In the genomic region with DNA sequence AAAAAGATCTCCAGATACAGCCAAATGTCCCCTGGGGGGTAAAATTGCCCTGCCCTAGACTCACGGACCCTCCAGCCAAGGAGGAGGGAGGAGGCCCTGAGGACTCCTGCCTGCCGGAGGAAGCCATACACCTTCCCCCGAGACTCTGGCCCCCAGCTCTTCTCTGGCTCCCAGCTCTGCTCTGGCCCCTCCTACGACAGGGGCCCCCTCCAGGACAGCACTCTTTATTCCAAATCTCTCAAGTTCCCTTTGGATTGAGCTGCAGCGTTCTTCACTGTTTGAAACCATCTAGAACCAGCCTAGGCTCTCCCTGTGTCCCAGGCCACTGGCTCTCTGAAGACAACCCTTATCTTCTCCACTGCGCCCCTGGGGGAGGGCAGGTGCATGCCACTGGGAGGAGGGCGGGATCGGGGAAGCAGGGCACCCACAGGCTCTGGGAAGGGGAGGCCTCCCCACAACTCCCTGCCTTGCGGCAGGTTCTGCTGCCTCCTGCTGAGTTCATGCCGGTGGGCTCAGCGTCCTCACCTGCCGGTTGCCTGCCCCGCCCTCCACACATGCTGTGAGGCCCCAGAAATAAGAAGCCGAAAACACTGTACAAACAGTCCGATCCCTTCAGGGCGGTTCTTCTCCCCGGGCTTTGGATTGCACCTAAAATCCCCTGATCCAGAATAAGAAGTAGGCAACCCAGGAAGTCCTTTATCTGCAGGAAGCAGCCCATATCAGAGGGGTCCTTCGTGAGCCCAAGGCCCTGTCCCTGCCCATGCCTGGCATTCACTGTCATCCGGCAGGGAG, we compare ENCODE assay signal across 1 cellular context.
TF ChIP-seq lines count a peak whose summit lies in the region.

No MANE protein-coding gene starts in this region.

TF ChIP-seq in K562, 482 proteins besides CTCF, POLR2A, EP300 and RAD21:
- TF ChIP-seq, protein P1, sequence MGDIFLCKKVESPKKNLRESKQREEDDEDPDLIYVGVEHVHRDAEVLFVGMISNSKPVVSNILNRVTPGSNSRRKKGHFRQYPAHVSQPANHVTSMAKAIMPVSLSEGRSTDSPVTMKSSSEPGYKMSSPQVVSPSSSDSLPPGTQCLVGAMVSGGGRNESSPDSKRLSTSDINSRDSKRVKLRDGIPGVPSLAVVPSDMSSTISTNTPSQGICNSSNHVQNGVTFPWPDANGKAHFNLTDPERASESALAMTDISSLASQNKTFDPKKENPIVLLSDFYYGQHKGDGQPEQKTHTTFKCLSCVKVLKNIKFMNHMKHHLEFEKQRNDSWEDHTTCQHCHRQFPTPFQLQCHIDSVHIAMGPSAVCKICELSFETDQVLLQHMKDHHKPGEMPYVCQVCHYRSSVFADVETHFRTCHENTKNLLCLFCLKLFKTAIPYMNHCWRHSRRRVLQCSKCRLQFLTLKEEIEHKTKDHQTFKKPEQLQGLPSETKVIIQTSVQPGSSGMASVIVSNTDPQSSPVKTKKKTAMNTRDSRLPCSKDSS (IDR thresholded peaks at IDR 0.05; ENCODE audit: low read depth, partially characterized antibody) = no peak
- TF ChIP-seq C11orf30 (IDR thresholded peaks at IDR 0.05; ENCODE audit: low read depth) (no peak), ZNF253 (CRISPR knock-in tag; conservative IDR thresholded peaks at IDR 0.05) (no peak), MEIS2 (IDR thresholded peaks at IDR 0.05; ENCODE audit: partially characterized antibody) (no peak), ARHGAP35 (IDR thresholded peaks at IDR 0.05; ENCODE audit: partially characterized antibody) (no peak), ZNF436 (CRISPR knock-in tag; IDR thresholded peaks at IDR 0.05) (no peak), HMG20B (CRISPR knock-in tag; IDR thresholded peaks at IDR 0.05) (no peak), RFX1 (IDR thresholded peaks at IDR 0.05) (no peak), GABPA (tag; conservative IDR thresholded peaks at IDR 0.05; ENCODE audit: low read depth) (no peak), ZNF274 (IDR thresholded peaks at IDR 0.05; ENCODE audit: borderline replicate concordance, low read depth, low read length) (no peak), BACH1 (tag; IDR thresholded peaks at IDR 0.05) (no peak), NCOA4 (IDR thresholded peaks at IDR 0.05; ENCODE audit: partially characterized antibody) (no peak), FOXM1 (IDR thresholded peaks at IDR 0.05; ENCODE audit: low read depth) (no peak), FOXM1 (CRISPR knock-in tag; IDR thresholded peaks at IDR 0.05; ENCODE audit: low read depth) (no peak), SAFB (IDR thresholded peaks at IDR 0.05; ENCODE audit: borderline replicate concordance, low read depth, low read length) (no peak), HDGF (IDR thresholded peaks at IDR 0.05) (no peak), ZNF232 (CRISPR knock-in tag; IDR thresholded peaks at IDR 0.05) (no peak), ZSCAN32 (CRISPR knock-in tag; IDR thresholded peaks at IDR 0.05) (no peak)
- TF ChIP-seq, protein P2, sequence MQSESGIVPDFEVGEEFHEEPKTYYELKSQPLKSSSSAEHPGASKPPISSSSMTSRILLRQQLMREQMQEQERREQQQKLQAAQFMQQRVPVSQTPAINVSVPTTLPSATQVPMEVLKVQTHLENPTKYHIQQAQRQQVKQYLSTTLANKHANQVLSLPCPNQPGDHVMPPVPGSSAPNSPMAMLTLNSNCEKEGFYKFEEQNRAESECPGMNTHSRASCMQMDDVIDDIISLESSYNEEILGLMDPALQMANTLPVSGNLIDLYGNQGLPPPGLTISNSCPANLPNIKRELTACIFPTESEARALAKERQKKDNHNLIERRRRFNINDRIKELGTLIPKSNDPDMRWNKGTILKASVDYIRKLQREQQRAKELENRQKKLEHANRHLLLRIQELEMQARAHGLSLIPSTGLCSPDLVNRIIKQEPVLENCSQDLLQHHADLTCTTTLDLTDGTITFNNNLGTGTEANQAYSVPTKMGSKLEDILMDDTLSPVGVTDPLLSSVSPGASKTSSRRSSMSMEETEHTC (IDR thresholded peaks at IDR 0.05) = no peak
- TF ChIP-seq, protein P3, sequence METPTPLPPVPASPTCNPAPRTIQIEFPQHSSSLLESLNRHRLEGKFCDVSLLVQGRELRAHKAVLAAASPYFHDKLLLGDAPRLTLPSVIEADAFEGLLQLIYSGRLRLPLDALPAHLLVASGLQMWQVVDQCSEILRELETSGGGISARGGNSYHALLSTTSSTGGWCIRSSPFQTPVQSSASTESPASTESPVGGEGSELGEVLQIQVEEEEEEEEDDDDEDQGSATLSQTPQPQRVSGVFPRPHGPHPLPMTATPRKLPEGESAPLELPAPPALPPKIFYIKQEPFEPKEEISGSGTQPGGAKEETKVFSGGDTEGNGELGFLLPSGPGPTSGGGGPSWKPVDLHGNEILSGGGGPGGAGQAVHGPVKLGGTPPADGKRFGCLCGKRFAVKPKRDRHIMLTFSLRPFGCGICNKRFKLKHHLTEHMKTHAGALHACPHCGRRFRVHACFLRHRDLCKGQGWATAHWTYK (CRISPR knock-in tag; IDR thresholded peaks at IDR 0.05) = no peak
- TF ChIP-seq, protein P4, sequence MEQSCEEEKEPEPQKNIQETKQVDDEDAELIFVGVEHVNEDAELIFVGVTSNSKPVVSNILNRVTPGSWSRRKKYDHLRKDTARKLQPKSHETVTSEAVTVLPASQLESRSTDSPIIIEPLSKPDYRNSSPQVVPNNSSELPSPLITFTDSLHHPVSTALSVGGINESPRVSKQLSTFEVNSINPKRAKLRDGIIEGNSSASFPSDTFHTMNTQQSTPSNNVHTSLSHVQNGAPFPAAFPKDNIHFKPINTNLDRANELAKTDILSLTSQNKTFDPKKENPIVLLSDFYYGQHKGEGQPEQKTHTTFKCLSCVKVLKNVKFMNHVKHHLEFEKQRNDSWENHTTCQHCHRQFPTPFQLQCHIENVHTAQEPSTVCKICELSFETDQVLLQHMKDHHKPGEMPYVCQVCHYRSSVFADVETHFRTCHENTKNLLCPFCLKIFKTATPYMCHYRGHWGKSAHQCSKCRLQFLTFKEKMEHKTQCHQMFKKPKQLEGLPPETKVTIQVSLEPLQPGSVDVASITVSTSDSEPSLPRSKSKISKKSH (CRISPR knock-in tag; IDR thresholded peaks at IDR 0.05) = no peak
